2 cellular contexts compared by ENCODE assay signal in the genomic region with DNA sequence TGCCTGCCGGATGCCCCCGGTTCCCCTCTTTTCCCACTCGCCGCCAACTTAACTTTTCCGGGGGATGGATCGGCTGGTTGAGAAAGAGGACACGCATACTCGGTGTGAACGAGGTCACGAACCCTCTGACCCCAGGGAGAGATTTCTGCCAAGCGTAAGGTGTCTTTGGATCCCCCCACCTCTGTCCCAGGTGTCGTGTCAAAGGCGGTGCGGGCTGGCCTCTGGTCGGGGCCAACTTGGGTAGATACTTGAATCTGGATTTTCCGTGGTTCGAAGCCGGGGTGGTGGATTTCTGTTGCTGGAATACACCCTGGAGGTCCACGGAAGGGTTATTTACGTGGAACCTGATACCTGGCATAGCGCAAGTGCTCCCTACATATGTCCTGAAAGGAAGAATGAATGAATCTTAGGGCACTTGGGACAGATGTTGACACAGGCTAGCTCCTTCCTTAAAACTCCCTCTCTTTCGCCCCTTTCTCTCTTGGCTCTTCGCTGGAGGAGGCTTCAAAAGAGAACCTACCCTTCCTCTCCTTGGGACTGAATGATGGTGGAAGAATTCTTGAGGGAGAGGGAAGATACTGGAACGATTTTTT.
TF ChIP-seq lines count a peak whose summit lies in the region.

No MANE protein-coding gene starts in this region.

TF ChIP-seq in SK-N-SH, 30 proteins besides CTCF, POLR2A, EP300 and RAD21 (continued from another document):
- TF ChIP-seq, protein P1, sequence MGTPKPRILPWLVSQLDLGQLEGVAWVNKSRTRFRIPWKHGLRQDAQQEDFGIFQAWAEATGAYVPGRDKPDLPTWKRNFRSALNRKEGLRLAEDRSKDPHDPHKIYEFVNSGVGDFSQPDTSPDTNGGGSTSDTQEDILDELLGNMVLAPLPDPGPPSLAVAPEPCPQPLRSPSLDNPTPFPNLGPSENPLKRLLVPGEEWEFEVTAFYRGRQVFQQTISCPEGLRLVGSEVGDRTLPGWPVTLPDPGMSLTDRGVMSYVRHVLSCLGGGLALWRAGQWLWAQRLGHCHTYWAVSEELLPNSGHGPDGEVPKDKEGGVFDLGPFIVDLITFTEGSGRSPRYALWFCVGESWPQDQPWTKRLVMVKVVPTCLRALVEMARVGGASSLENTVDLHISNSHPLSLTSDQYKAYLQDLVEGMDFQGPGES (IDR thresholded peaks at IDR 0.05; ENCODE audit: low read depth, low read length) = no peak
TF ChIP-seq in SK-N-SH: peak in this region for 0.

TF ChIP-seq in SK-N-SH treated with all-trans-retinoic acid at 6 μM for 48 hours, 23 proteins besides CTCF, POLR2A, EP300 and RAD21 (continued from another document):
- TF ChIP-seq, protein P2, sequence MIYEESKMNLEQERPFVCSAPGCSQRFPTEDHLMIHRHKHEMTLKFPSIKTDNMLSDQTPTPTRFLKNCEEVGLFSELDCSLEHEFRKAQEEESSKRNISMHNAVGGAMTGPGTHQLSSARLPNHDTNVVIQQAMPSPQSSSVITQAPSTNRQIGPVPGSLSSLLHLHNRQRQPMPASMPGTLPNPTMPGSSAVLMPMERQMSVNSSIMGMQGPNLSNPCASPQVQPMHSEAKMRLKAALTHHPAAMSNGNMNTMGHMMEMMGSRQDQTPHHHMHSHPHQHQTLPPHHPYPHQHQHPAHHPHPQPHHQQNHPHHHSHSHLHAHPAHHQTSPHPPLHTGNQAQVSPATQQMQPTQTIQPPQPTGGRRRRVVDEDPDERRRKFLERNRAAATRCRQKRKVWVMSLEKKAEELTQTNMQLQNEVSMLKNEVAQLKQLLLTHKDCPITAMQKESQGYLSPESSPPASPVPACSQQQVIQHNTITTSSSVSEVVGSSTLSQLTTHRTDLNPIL (CRISPR knock-in tag; IDR thresholded peaks at IDR 0.05; ENCODE audit: low read depth) = no peak
- TF ChIP-seq ESRRG (CRISPR knock-in tag; IDR thresholded peaks at IDR 0.05) (no peak), OSR1 (CRISPR knock-in tag; IDR thresholded peaks at IDR 0.05) (no peak), ARNTL (CRISPR knock-in tag; IDR thresholded peaks at IDR 0.05; ENCODE audit: borderline replicate concordance, low read depth) (no peak), ZNF565 (CRISPR knock-in tag; conservative IDR thresholded peaks at IDR 0.05; ENCODE audit: low read depth) (no peak), BACH2 (CRISPR knock-in tag; IDR thresholded peaks at IDR 0.05; ENCODE audit: borderline replicate concordance) (no peak), ZNF8 (CRISPR knock-in tag; IDR thresholded peaks at IDR 0.05) (no peak), ZC3H10 (CRISPR knock-in tag; IDR thresholded peaks at IDR 0.05) (no peak), CSDC2 (CRISPR knock-in tag; IDR thresholded peaks at IDR 0.05) (no peak), TOX (CRISPR knock-in tag; IDR thresholded peaks at IDR 0.05; ENCODE audit: borderline replicate concordance) (no peak), RARB (CRISPR knock-in tag; IDR thresholded peaks at IDR 0.05) (no peak), SNAI2 (CRISPR knock-in tag; IDR thresholded peaks at IDR 0.05) (no peak), ISL1 (CRISPR knock-in tag; IDR thresholded peaks at IDR 0.05) (no peak), ZNF70 (CRISPR knock-in tag; IDR thresholded peaks at IDR 0.05) (no peak), PPARA (CRISPR knock-in tag; IDR thresholded peaks at IDR 0.05; ENCODE audit: borderline replicate concordance) (no peak), GLIS3 (CRISPR knock-in tag; IDR thresholded peaks at IDR 0.05) (no peak)
- TF ChIP-seq, protein P3, sequence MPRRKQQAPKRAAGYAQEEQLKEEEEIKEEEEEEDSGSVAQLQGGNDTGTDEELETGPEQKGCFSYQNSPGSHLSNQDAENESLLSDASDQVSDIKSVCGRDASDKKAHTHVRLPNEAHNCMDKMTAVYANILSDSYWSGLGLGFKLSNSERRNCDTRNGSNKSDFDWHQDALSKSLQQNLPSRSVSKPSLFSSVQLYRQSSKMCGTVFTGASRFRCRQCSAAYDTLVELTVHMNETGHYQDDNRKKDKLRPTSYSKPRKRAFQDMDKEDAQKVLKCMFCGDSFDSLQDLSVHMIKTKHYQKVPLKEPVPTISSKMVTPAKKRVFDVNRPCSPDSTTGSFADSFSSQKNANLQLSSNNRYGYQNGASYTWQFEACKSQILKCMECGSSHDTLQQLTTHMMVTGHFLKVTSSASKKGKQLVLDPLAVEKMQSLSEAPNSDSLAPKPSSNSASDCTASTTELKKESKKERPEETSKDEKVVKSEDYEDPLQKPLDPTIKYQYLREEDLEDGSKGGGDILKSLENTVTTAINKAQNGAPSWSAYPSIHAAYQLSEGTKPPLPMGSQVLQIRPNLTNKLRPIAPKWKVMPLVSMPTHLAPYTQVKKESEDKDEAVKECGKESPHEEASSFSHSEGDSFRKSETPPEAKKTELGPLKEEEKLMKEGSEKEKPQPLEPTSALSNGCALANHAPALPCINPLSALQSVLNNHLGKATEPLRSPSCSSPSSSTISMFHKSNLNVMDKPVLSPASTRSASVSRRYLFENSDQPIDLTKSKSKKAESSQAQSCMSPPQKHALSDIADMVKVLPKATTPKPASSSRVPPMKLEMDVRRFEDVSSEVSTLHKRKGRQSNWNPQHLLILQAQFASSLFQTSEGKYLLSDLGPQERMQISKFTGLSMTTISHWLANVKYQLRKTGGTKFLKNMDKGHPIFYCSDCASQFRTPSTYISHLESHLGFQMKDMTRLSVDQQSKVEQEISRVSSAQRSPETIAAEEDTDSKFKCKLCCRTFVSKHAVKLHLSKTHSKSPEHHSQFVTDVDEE (CRISPR knock-in tag; IDR thresholded peaks at IDR 0.05) = no peak
- TF ChIP-seq, protein P4, sequence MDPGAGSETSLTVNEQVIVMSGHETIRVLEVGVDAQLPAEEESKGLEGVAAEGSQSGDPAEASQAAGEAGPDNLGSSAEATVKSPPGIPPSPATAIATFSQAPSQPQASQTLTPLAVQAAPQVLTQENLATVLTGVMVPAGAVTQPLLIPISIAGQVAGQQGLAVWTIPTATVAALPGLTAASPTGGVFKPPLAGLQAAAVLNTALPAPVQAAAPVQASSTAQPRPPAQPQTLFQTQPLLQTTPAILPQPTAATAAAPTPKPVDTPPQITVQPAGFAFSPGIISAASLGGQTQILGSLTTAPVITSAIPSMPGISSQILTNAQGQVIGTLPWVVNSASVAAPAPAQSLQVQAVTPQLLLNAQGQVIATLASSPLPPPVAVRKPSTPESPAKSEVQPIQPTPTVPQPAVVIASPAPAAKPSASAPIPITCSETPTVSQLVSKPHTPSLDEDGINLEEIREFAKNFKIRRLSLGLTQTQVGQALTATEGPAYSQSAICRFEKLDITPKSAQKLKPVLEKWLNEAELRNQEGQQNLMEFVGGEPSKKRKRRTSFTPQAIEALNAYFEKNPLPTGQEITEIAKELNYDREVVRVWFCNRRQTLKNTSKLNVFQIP (CRISPR knock-in tag; IDR thresholded peaks at IDR 0.05; ENCODE audit: borderline replicate concordance, low read depth) = no peak
